Comparison of ENCODE assay signal across 21 cellular contexts in genomic region chr3:113560265-113560664, GRCh38. TPM values are rescaled to one million over a fixed set of nuclear protein-coding genes. Genes with fewer than 3 reads are reported as not detected.
A peak's percentile ranks its signal among the peaks of the same experiment; 100 is the strongest.
DNase-seq lines count a peak whose midpoint lies in the region; ATAC-seq, FAIRE-seq and TF ChIP-seq lines count a peak whose summit lies in the region.
"Had no signal": no experiment of that assay in that cellular context is flagged by ENCODE, and none has a peak within 500 bp of the region (broad histone marks: within the 10 kb centered on the region; RNA-seq: fewer than 3 reads in every experiment).

No MANE protein-coding gene starts in this region.

- H3K27ac Mint-ChIP-seq in MCF 10A (ENCODE audit: low read depth, unreplicated experiment): no peak overlapping the region

- FAIRE-seq in urothelium cell line (lab: Jason Lieb, UNC): peak; percentile 81
- FAIRE-seq: D721Med, G401.6, GM12892, GM19239, HTR-8/SVneo, K562 had no signal

- H3K36me3 Mint-ChIP-seq in MCF 10A (ENCODE audit: insufficient read depth, unreplicated experiment): no peaks in the 10 kb centered on the region
- H3K36me3 Mint-ChIP-seq: CD14-positive monocyte had no signal

- H3K4me1 Mint-ChIP-seq in MCF 10A (ENCODE audit: insufficient read depth, unreplicated experiment): peaks cover 11% of the 10 kb centered on the region

- no peaks in the 10 kb centered on the region for H3K27me3 Mint-ChIP-seq in MCF 10A (ENCODE audit: insufficient read depth, unreplicated experiment)

- POLR2A ChIA-PET in MCF 10A (lab: Yijun Ruan, JAX): interaction anchor here (0.9 to 1.6 kb wide), 3 partner anchors 14 to 45 kb away, joined by 3 to 5 read pairs (median 4); partner anchors contain the start of gene SPICE1
- POLR2A ChIA-PET in PC-3 (lab: Charles Lee; ENCODE audit: unreplicated experiment): interaction anchor here (1.3 kb wide), 1 partner anchor 46 kb away, joined by 6 read pairs; the partner anchor contains the start of gene SPICE1

- no peaks in the 10 kb centered on the region for H3K36me3 ChIP-seq in mammary epithelial cell (ENCODE audit: insufficient read depth, low read length)
- no peaks in the 10 kb centered on the region for H3K36me3 ChIP-seq in PC-3 (ENCODE audit: low read depth, low read length)
- no peaks in the 10 kb centered on the region for H3K36me3 ChIP-seq in effector memory CD4-positive, alpha-beta T cell (ENCODE audit: control insufficient read depth, insufficient read depth, low read length)

- no peaks in the 10 kb centered on the region for H3K9me2 ChIP-seq in PC-3 (replicated peaks; ENCODE audit: low read length)

- H4K20me1 ChIP-seq in mammary epithelial cell (ENCODE audit: insufficient read depth, low read length) (no peaks in the 10 kb centered on the region), PC-3 (ENCODE audit: low read length) (no peaks in the 10 kb centered on the region)

- CTCF ChIA-PET in mammary epithelial cell (lab: Charles Lee; ENCODE audit: low non-redundant PET): no interaction called here
- CTCF ChIA-PET in MCF 10A (lab: Yijun Ruan, JAX): no interaction called here
- CTCF ChIA-PET in PC-3 (lab: Charles Lee): no interaction called here

- no peaks in the 10 kb centered on the region for H3K9me3 ChIP-seq in mammary epithelial cell (replicated peaks; ENCODE audit: insufficient read depth, low read length)
- no peaks in the 10 kb centered on the region for H3K9me3 ChIP-seq in PC-3 (ENCODE audit: low read length)
- no peaks in the 10 kb centered on the region for H3K9me3 ChIP-seq in effector memory CD4-positive, alpha-beta T cell (ENCODE audit: control insufficient read depth, low read length)

- intact Hi-C loops in mammary epithelial cell (cut with micrococcal nuclease) (no loop called here), MCF 10A (cut with micrococcal nuclease) (no loop called here), PC-3 (cut with micrococcal nuclease) (no loop called here)

- DNase-seq in mammary epithelial cell (no peak), MCF 10A (ENCODE audit: unreplicated experiment) (no peak), PC-3 (no peak), left kidney (ENCODE audit: low read depth, low spot score) (peak; percentile 47), urothelium cell line (ENCODE audit: low spot score) (no peak), 8988T (no peak), NCI-H1694 treated with DMSO at 0.1 percent for 48 hours (lab: John Stamatoyannopoulos, UW) (no peak)
- no peak for DNase-seq in effector memory CD4-positive, alpha-beta T cell
- DNase-seq: DMS79 treated with DMSO at 0.1 percent for 48 hours, NCI-H1092, NCI-H748 treated with DMSO at 0.1 percent for 48 hours had no signal

- no peaks in the 10 kb centered on the region for H3K9me3 Mint-ChIP-seq in MCF 10A (ENCODE audit: unreplicated experiment)
- H3K9me3 Mint-ChIP-seq: CD14-positive monocyte had no signal

- no peak overlapping the region for H3K4me3 ChIP-seq in mammary epithelial cell (replicated peaks in 1 of 3; ENCODE audit: insufficient read depth in 1 of 3, low read depth in 2 of 3, low read length in 3 of 3)
- no peak overlapping the region for H3K4me3 ChIP-seq in PC-3 (ENCODE audit: low read length)
- H3K4me3 ChIP-seq in effector memory CD4-positive, alpha-beta T cell (ENCODE audit: insufficient read depth, low read depth, low read length, poor library complexity, severe bottlenecking): no peak overlapping the region
- H3K4me3 ChIP-seq: K562 had no signal

- dilution Hi-C loops in mammary epithelial cell (cut with HindIII; ENCODE audit: low sequenced_read_pairs): no loop called here

- no peak overlapping the region for H3K4me2 ChIP-seq in mammary epithelial cell (ENCODE audit: insufficient read depth, low read depth, low read length)
- no peak overlapping the region for H3K4me2 ChIP-seq in PC-3 (ENCODE audit: low read length)

- no peak overlapping the region for H3K4me3 Mint-ChIP-seq in MCF 10A (ENCODE audit: unreplicated experiment)
- H3K4me3 Mint-ChIP-seq: CD14-positive monocyte had no signal

- H3K27me3 ChIP-seq in mammary epithelial cell (ENCODE audit: insufficient read depth, low read length) (no peaks in the 10 kb centered on the region), PC-3 (ENCODE audit: low read length) (no peaks in the 10 kb centered on the region)
- H3K27me3 ChIP-seq in effector memory CD4-positive, alpha-beta T cell (replicated peaks; ENCODE audit: control insufficient read depth, insufficient read depth, low read length, poor library complexity, severe bottlenecking): no peaks in the 10 kb centered on the region

- H3K9ac ChIP-seq in mammary epithelial cell (ENCODE audit: insufficient read depth, low read length): no peak overlapping the region
- no peak overlapping the region for H3K9ac ChIP-seq in PC-3 (ENCODE audit: low read length)

- in situ Hi-C loops in mammary epithelial cell (cut with MboI; ENCODE audit: low sequenced_read_pairs in 2 of 2): no loop called here

- H3F3A ChIP-seq in PC-3 (ENCODE audit: low read length, unreplicated experiment): peaks cover 12% of the 10 kb centered on the region

- no peak for TF ChIP-seq CTCF in mammary epithelial cell (conservative IDR thresholded peaks at IDR 0.05 in 1 of 2, IDR thresholded peaks at IDR 0.05 in 1 of 2; ENCODE audit: extremely low read depth in 1 of 2, insufficient read depth in 1 of 2, low read depth in 1 of 2, low read length in 2 of 2)
- TF ChIP-seq CTCF in MCF 10A (IDR thresholded peaks at IDR 0.05; ENCODE audit: unreplicated experiment): no peak
- no peak for TF ChIP-seq CTCF in PC-3 (conservative IDR thresholded peaks at IDR 0.05; ENCODE audit: low read depth, low read length)

- H3K79me2 ChIP-seq in mammary epithelial cell (ENCODE audit: insufficient read depth, low read length) (no peaks in the 10 kb centered on the region), PC-3 (ENCODE audit: low read length) (peaks cover 14% of the 10 kb centered on the region)

- 61% methylated on average over 5 of the region's 5 CpGs for WGBS in mammary epithelial cell (ENCODE audit: low coverage, missing lambda C conversion rate)

- H2AFZ ChIP-seq in mammary epithelial cell (ENCODE audit: low read depth, low read length) (peak overlapping the region; percentile 37), PC-3 (ENCODE audit: low read length) (no peak overlapping the region)

- no peak for ATAC-seq in PC-3
- ATAC-seq: K562, Panc1, Right ventricle myocardium inferior had no signal

- H3K27ac ChIP-seq in mammary epithelial cell (ENCODE audit: insufficient read depth, low read depth, low read length) (no peak overlapping the region), PC-3 (ENCODE audit: low read length) (0 out of 2 replicates have a peak overlapping the region, but pooled peaks have one; percentile 36)
- no peak overlapping the region for H3K27ac ChIP-seq in effector memory CD4-positive, alpha-beta T cell (ENCODE audit: insufficient read depth, low read length, poor library complexity, severe bottlenecking)

- H3K4me1 ChIP-seq in mammary epithelial cell (ENCODE audit: insufficient read depth, low read length) (peaks cover 28% of the 10 kb centered on the region), PC-3 (ENCODE audit: insufficient read depth, low read length) (peaks cover 59% of the 10 kb centered on the region)
- peaks cover 20% of the 10 kb centered on the region for H3K4me1 ChIP-seq in effector memory CD4-positive, alpha-beta T cell (ENCODE audit: control insufficient read depth, insufficient read depth, low read length, poor library complexity, severe bottlenecking)

- no TSS peak for BruUV-seq in mammary epithelial cell (replicated peaks; lab: Mats Ljungman, UMichigan)
- no TSS peak for BruUV-seq in MCF 10A (replicated peaks; lab: Mats Ljungman, UMichigan)
- no TSS peak for BruUV-seq in PC-3 (replicated peaks; lab: Mats Ljungman, UMichigan)

RNA-seq across cellular contexts. Expression of gene SIDT1, which starts 27.9 kb away (rescaled TPM):
- not detected for total RNA-seq in mammary epithelial cell
- 0.08 TPM for polyA plus RNA-seq in mammary epithelial cell
- polyA minus RNA-seq in mammary epithelial cell: not detected
- total RNA-seq in MCF 10A (2022): 0.22 and 0.28 TPM in 2 replicates
- 14.1 and 18.4 TPM in 2 replicates for total RNA-seq in PC-3 (2014; rRNA removed)
- total RNA-seq: A172, K562 had no signal
- polyA plus RNA-seq: K562 had no signal

RNA-seq across cellular contexts. Expression of gene SPICE1, which starts 45.3 kb away (rescaled TPM):
- total RNA-seq in mammary epithelial cell (10 to 100 TPM; 11.4 to 14.2 TPM), MCF 10A (2022) (5.8 and 8.9 TPM in 2 replicates), PC-3 (2014; rRNA removed) (9.0 and 18.5 TPM in 2 replicates)
- 4.3 TPM for polyA plus RNA-seq in mammary epithelial cell
- 14.1 TPM for polyA minus RNA-seq in mammary epithelial cell

Comparison
In these comparisons a context has a peak if more than half of its experiments do, and no peak if none do; other contexts are left out.
1. RNA of gene SIDT1, which starts 27.9 kb away (total RNA-seq): 14.1 to 18.4 TPM in PC-3; 0.22 to 0.28 TPM in MCF 10A and not detected in mammary epithelial cell; every median in the first group is over 10 times any median in the second.